Comparison of ENCODE assay signal across 1 cellular context in genomic region chr11:57484141-57484710, GRCh38.
TF ChIP-seq lines count a peak whose summit lies in the region.

No MANE protein-coding gene starts in this region.

TF ChIP-seq in HepG2, 621 proteins besides CTCF, POLR2A, EP300 and RAD21:
- no peak for TF ChIP-seq CCAR2 (optimal IDR thresholded peaks at IDR 0.05; ENCODE audit: low read depth, low read length)
- peak; percentile 78 for TF ChIP-seq RBM22 (optimal IDR thresholded peaks at IDR 0.05; ENCODE audit: low read length)
